26 cellular contexts compared by ENCODE assay signal in genomic region chr11:69195819-69196218, GRCh38. TPM values are rescaled to one million over a fixed set of nuclear protein-coding genes. Genes with fewer than 3 reads are reported as not detected.
"Had no signal": no experiment of that assay in that cellular context is flagged by ENCODE, and none has a peak within 500 bp of the region (broad histone marks: within the 10 kb centered on the region; RNA-seq: fewer than 3 reads in every experiment).

No MANE protein-coding gene starts in this region.

- H3K4me3 Mint-ChIP-seq: naive thymus-derived CD4-positive, alpha-beta T cell; natural killer cell treated with Interleukin-12 subunit alpha and Interleukin-12 subunit beta and Interleukin-15 and Interleukin-18, amount 100 ng/mL, for 72 hours; stimulated activated effector memory CD8-positive, alpha-beta T cell treated with anti-CD3 and anti-CD28 coated beads, Interleukin-12 subunit alpha, Interleukin-12 subunit beta, amount 100 ng/mL, for 72 hours; stimulated activated naive CD8-positive, alpha-beta T cell treated with anti-CD3 and anti-CD28 coated beads, Interleukin-15, Interleukin-2, amounts not matched to agents 100 ng/mL and 50 ng/mL, for 24 hours had no signal

- H3K36me3 ChIP-seq: left ventricle myocardium inferior, sigmoid colon, spleen, suprapubic skin, thoracic aorta, tibial artery, uterus had no signal

- FAIRE-seq: small intestine had no signal

- H3K27me3 ChIP-seq: uterus had no signal

- ATAC-seq: left colon; mucosa of descending colon; naive thymus-derived CD4-positive, alpha-beta T cell; natural killer cell treated with Interleukin-12 subunit alpha and Interleukin-12 subunit beta and Interleukin-15 and Interleukin-18, amount 100 ng/mL, for 72 hours; psoas muscle; stimulated activated effector memory CD8-positive, alpha-beta T cell treated with anti-CD3 and anti-CD28 coated beads, Interleukin-12 subunit alpha, Interleukin-12 subunit beta, amount 100 ng/mL, for 72 hours had no signal

- H3K4me3 ChIP-seq: left ventricle myocardium inferior, lung, mucosa of descending colon, psoas muscle, sigmoid colon, spleen, suprapubic skin, thoracic aorta, tibial artery, uterus had no signal

- H3K4me1 Mint-ChIP-seq: stimulated activated effector memory CD8-positive, alpha-beta T cell treated with anti-CD3 and anti-CD28 coated beads, Interleukin-12 subunit alpha, Interleukin-12 subunit beta, amount 100 ng/mL, for 72 hours had no signal

- H2AFZ ChIP-seq: parathyroid adenoma had no signal

- H3K79me2 ChIP-seq: parathyroid adenoma had no signal

- DNase-seq: head of caudate nucleus; islet precursor cell; kidney glomerular epithelial cell; left colon; left ventricle myocardium inferior; mesendoderm; midbrain; mucosa of descending colon; naive thymus-derived CD4-positive, alpha-beta T cell; nucleus accumbens; psoas muscle; sigmoid colon; small intestine; spleen; stimulated activated CD4-positive, alpha-beta T cell treated with anti-CD3 and anti-CD28 coated beads, Interleukin-4, amount 100 ng/mL, for 24 hours; stimulated activated naive CD4-positive, alpha-beta T cell; tibial artery; trophoblast cell; uterus had no signal

- H3K27ac ChIP-seq: left ventricle myocardium inferior, parathyroid adenoma, psoas muscle, sigmoid colon, spleen, suprapubic skin, thoracic aorta, tibial artery, uterus had no signal

- H3K9ac ChIP-seq: parathyroid adenoma had no signal

- H3K27ac Mint-ChIP-seq: natural killer cell treated with Interleukin-12 subunit alpha and Interleukin-12 subunit beta and Interleukin-15 and Interleukin-18, amount 100 ng/mL, for 72 hours; stimulated activated effector memory CD8-positive, alpha-beta T cell treated with anti-CD3 and anti-CD28 coated beads, Interleukin-12 subunit alpha, Interleukin-12 subunit beta, amount 100 ng/mL, for 72 hours; stimulated activated naive CD8-positive, alpha-beta T cell treated with anti-CD3 and anti-CD28 coated beads, Interleukin-15, Interleukin-2, amounts not matched to agents 100 ng/mL and 50 ng/mL, for 24 hours had no signal

- H3K4me1 ChIP-seq: parathyroid adenoma, psoas muscle, sigmoid colon, tibial artery, uterus had no signal

- H3K9me3 ChIP-seq: left ventricle myocardium inferior, mucosa of descending colon, psoas muscle, sigmoid colon, spleen, suprapubic skin, thoracic aorta, tibial artery, uterus had no signal

- H3K36me3 Mint-ChIP-seq: natural killer cell treated with Interleukin-12 subunit alpha and Interleukin-12 subunit beta and Interleukin-15 and Interleukin-18, amount 100 ng/mL, for 72 hours; stimulated activated effector memory CD8-positive, alpha-beta T cell treated with anti-CD3 and anti-CD28 coated beads, Interleukin-12 subunit alpha, Interleukin-12 subunit beta, amount 100 ng/mL, for 72 hours had no signal

RNA-seq across cellular contexts. Expression of gene SMIM38, which starts 40.1 kb away (rescaled TPM):
- total RNA-seq: left ventricle myocardium inferior had no signal
- polyA plus RNA-seq: naive thymus-derived CD4-positive, alpha-beta T cell had no signal
